Comparison of ENCODE assay signal across 9 cellular contexts in genomic region chrX:10615931-10616780, GRCh38. TPM values are rescaled to one million over a fixed set of nuclear protein-coding genes. Genes with fewer than 3 reads are reported as not detected.
DNase-seq lines count a peak whose midpoint lies in the region; ATAC-seq, FAIRE-seq and TF ChIP-seq lines count a peak whose summit lies in the region.
"Had no signal": no experiment of that assay in that cellular context is flagged by ENCODE, and none has a peak within 500 bp of the region (broad histone marks: within the 10 kb centered on the region; RNA-seq: fewer than 3 reads in every experiment).

No MANE protein-coding gene starts in this region.

- TF ChIP-seq CTCF in fibroblast of villous mesenchyme (IDR thresholded peaks at IDR 0.05; ENCODE audit: insufficient read depth, low read depth, low read length) (peak; percentile 57), pancreas (IDR thresholded peaks at IDR 0.05) (peak; percentile 25 to 71 (median 53))

- FAIRE-seq in pancreas (lab: Jason Lieb, UNC), result peak; percentile 97

- H3K4me3 ChIP-seq in fibroblast of villous mesenchyme (ENCODE audit: low read depth, low read length), result no peak overlapping the region
- H3K4me3 ChIP-seq in pancreas, result no peak overlapping the region
- H3K4me3 ChIP-seq: SK-N-MC had no signal

- WGBS in pancreas, 2 donors, result 33 to 35% methylated on average over 14 of the region's 14 CpGs

- peaks cover 0 to 9% (median 0%) of the 10 kb centered on the region in 3 donors for H3K4me1 ChIP-seq in pancreas

- peak; percentile 79 for ATAC-seq in GM19438 (IDR thresholded peaks at IDR 0.05; ENCODE audit: low read depth, unreplicated experiment)
- peak in 3 of 4 donors; percentile 69 to 78 (median 77) for ATAC-seq in pancreas
- ATAC-seq in GM19324 (IDR thresholded peaks at IDR 0.05; ENCODE audit: low FRiP score, unreplicated experiment), result no peak

- no peaks in the 10 kb centered on the region for H3K36me3 ChIP-seq in pancreas

- no peaks in the 10 kb centered on the region for H3K9me3 ChIP-seq in pancreas

- intact Hi-C loops in pancreas (cut with DNase I), result no loop called here

- peaks cover 0 to 3% (median 0%) of the 10 kb centered on the region in 4 donors for H3K27me3 ChIP-seq in pancreas

- peak overlapping the region in 2 of 4 donors; percentile 40 to 48 for H3K27ac ChIP-seq in pancreas
- H3K27ac ChIP-seq: SK-N-MC had no signal

- in situ Hi-C loops in SK-MEL-5 (cut with HindIII; ENCODE audit: low pct_unique_long_range_greater_than_20kb, low sequenced_read_pairs), result no loop called here

- peak; percentile 56 for DNase-seq in D341Med (ENCODE audit: low spot score)
- peak; percentile 21 to 32 for DNase-seq in Kasumi-1 (lab: John Stamatoyannopoulos, UW)
- peak; percentile 66 for DNase-seq in SK-MEL-5 (ENCODE audit: low read depth, low spot score)
- peak; percentile 52 for DNase-seq in fibroblast of villous mesenchyme (ENCODE audit: low read depth)
- DNase-seq in pancreas, result peak in 4 of 6 donors; percentile 38 to 55 (median 39)
- no peak for DNase-seq in stimulated activated CD4-positive, alpha-beta T cell treated with anti-CD3 and anti-CD28 coated beads, Interleukin-4, amount 100 ng/mL, for 1 hour

RNA-seq across cellular contexts. Expression of gene MID1, which starts 4.2 kb away (rescaled TPM):
- total RNA-seq in SK-MEL-5 (2014; rRNA removed; shearing (Covaris generic)), result 35.0 and 42.8 TPM in 2 replicates
- 19.7 and 33.0 TPM in 2 replicates for polyA plus RNA-seq in SK-MEL-5 (2015; cell fraction: cytosol; rRNA removed)
- 57.7 and 86.9 TPM in 2 replicates for polyA plus RNA-seq in SK-MEL-5 (2015; cell fraction: nucleus; rRNA removed)
- 7.4 and 16.4 TPM in 2 replicates for total RNA-seq in fibroblast of villous mesenchyme
- total RNA-seq in pancreas, result 10 to 100 TPM in 2 of 6 donors, 1 to 10 TPM in 4; 3.9 to 19.2 (median 5.3) TPM
- 1 to 10 TPM; 3.3 to 3.5 TPM for polyA plus RNA-seq in pancreas
